29 cellular contexts compared by ENCODE assay signal in genomic region chr14:23950411-23951135, GRCh38.
"Had no signal": no experiment of that assay in that cellular context is flagged by ENCODE, and none has a peak within 500 bp of the region (broad histone marks: within the 10 kb centered on the region; RNA-seq: fewer than 3 reads in every experiment).

No MANE protein-coding gene starts in this region.

- H3K27me3 ChIP-seq: adrenal gland, ascending aorta, gastroesophageal sphincter, pancreas, sigmoid colon, uterus had no signal

- H3K9me3 ChIP-seq: adrenal gland, ascending aorta, gastroesophageal sphincter, pancreas, prostate gland, sigmoid colon, thoracic aorta, uterus had no signal

- H3K36me3 ChIP-seq: adrenal gland, ascending aorta, pancreas, prostate gland, thoracic aorta, uterus had no signal

- H3K4me3 ChIP-seq: adrenal gland, ascending aorta, gastroesophageal sphincter, pancreas, prostate gland, sigmoid colon, thoracic aorta, uterus had no signal

- H3K27ac ChIP-seq: adrenal gland, ascending aorta, gastroesophageal sphincter, pancreas, prostate gland, sigmoid colon, thoracic aorta, uterus had no signal

- DNase-seq: activated CD4-positive, alpha-beta T cell treated with anti-CD3 and anti-CD28 coated beads, Interleukin-2, amount 50 U/mL, for 4 hours; activated effector memory CD4-positive, alpha-beta T cell treated with Interleukin-2 at 50 U/mL for 16 hours; activated naive CD4-positive, alpha-beta T cell treated with anti-CD3 and anti-CD28 coated beads for 36 hours; activated naive CD8-positive, alpha-beta T cell treated with anti-CD3 and anti-CD28 coated beads for 36 hours; activated T-cell treated with anti-CD3 and anti-CD28 coated beads for 4 hours; activated T-cell treated with anti-CD3 and anti-CD28 coated beads, Interleukin-2, amount 50 U/mL, for 72 hours; adrenal gland; cortex of kidney; endodermal cell; hippocampal formation; left cardiac atrium; left ventricle myocardium superior; mammary epithelial cell; naive thymus-derived CD4-positive, alpha-beta T cell; nucleus accumbens; pancreas; retina; sigmoid colon; small intestine; stimulated activated CD4-positive, alpha-beta T cell treated with anti-CD3 and anti-CD28 coated beads, Interleukin-4, amount 100 ng/mL, for 24 hours; T-helper 2 cell; uterus had no signal

- FAIRE-seq: keratinocyte, pancreas, small intestine had no signal

- ATAC-seq: activated T-cell treated with anti-CD3 and anti-CD28 coated beads, Interleukin-2, amount 50 U/mL, for 72 hours; gastroesophageal sphincter; left cardiac atrium; left ventricle myocardium superior; naive thymus-derived CD4-positive, alpha-beta T cell; pancreas; stimulated activated effector memory CD8-positive, alpha-beta T cell treated with anti-CD3 and anti-CD28 coated beads, Interleukin-12 subunit alpha, Interleukin-12 subunit beta, amount 100 ng/mL, for 72 hours; WTC11 had no signal
